ENCODE assay signal across 18 cellular contexts in the genomic region with DNA sequence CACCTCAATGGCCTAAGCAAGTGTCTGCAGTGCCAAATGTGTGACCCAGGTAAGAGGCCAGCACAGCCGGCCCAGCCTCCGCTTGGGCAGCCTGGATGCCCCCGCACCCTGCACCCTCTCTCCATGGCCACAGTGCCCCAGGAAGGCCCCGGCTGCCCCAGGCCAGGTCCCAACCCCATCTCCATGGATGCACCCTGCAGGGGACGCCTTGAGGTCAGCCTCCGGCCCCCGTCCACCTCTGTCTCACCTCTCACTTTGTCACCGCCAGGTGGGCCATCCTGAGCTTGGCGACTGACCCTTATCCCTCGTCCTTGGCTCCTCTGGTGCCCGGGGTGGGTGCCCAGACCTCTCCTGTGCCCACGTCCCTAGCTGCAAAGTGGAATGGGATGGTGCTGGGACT. TPM values are rescaled to one million over a fixed set of nuclear protein-coding genes. Genes with fewer than 3 reads are reported as not detected.
DNase-seq lines count a peak whose midpoint lies in the region; ATAC-seq lines count a peak whose summit lies in the region.
"Had no signal": no experiment of that assay in that cellular context is flagged by ENCODE, and none has a peak within 500 bp of the region (broad histone marks: within the 10 kb centered on the region; RNA-seq: fewer than 3 reads in every experiment).

No MANE protein-coding gene starts in this region.

- no peaks in the 10 kb centered on the region for H3K27me3 ChIP-seq in effector memory CD4-positive, alpha-beta T cell (replicated peaks; ENCODE audit: control insufficient read depth, insufficient read depth, low read length, poor library complexity, severe bottlenecking)
- no peaks in the 10 kb centered on the region for H3K27me3 ChIP-seq in rectal smooth muscle tissue (ENCODE audit: control insufficient read depth, insufficient read depth, low read length)

- H3K9me3 Mint-ChIP-seq in activated CD4-positive, alpha-beta T cell treated with anti-CD3 and anti-CD28 coated beads, Interleukin-2, amount 10 ng/mL, durations not matched to agents 7 days and 5 days: no peaks in the 10 kb centered on the region
- H3K9me3 Mint-ChIP-seq: GM23338 had no signal

- H3K4me3 ChIP-seq in effector memory CD4-positive, alpha-beta T cell (ENCODE audit: insufficient read depth, low read depth, low read length, poor library complexity, severe bottlenecking): no peak overlapping the region
- H3K4me3 ChIP-seq in rectal smooth muscle tissue (ENCODE audit: low read length): peak overlapping the region; percentile 78
- H3K4me3 ChIP-seq: A549, GM23338, SK-N-MC had no signal

- CTCF ChIA-PET in activated CD4-positive, alpha-beta T cell treated with anti-CD3 and anti-CD28 coated beads, Interleukin-2, amount 10 ng/mL, durations not matched to agents 7 days and 5 days (lab: Charles Lee): interaction anchor here (1.2 kb wide), 1 partner anchor 10 kb away, joined by 3 read pairs; no protein-coding TSS in a partner anchor

- no peak for DNase-seq in activated CD4-positive, alpha-beta T cell treated with anti-CD3 and anti-CD28 coated beads, Interleukin-2, amount 10 ng/mL, durations not matched to agents 7 days and 5 days
- no peak for DNase-seq in activated CD4-positive, alpha-beta T cell treated with anti-CD3 and anti-CD28 coated beads, Interleukin-2, amount 50 U/mL, for 48 hours
- no peak for DNase-seq in T-helper 17 cell
- DNase-seq in effector memory CD4-positive, alpha-beta T cell: no peak
- DNase-seq in NCI-H1930 (lab: John Stamatoyannopoulos, UW): no peak
- DNase-seq: hippocampal formation; KG1; NCI-H2081 treated with DMSO at 0.1 percent for 48 hours; NCI-H748 treated with DMSO at 0.1 percent for 48 hours; stimulated activated naive CD4-positive, alpha-beta T cell treated with Interleukin-2 at 50 U/mL for 16 hours had no signal

- POLR2A ChIA-PET in activated CD4-positive, alpha-beta T cell treated with anti-CD3 and anti-CD28 coated beads, Interleukin-2, amount 10 ng/mL, durations not matched to agents 7 days and 5 days (lab: Charles Lee): no interaction called here

- no peak overlapping the region for H3K9ac ChIP-seq in rectal smooth muscle tissue (ENCODE audit: low read length)

- peak overlapping the region; percentile 35 for H3K27ac ChIP-seq in effector memory CD4-positive, alpha-beta T cell (ENCODE audit: insufficient read depth, low read length, poor library complexity, severe bottlenecking)
- H3K27ac ChIP-seq in rectal smooth muscle tissue (ENCODE audit: low read depth, low read length): no peak overlapping the region
- H3K27ac ChIP-seq: A549, SK-N-MC had no signal

- H3K27ac Mint-ChIP-seq in activated CD4-positive, alpha-beta T cell treated with anti-CD3 and anti-CD28 coated beads, Interleukin-2, amount 10 ng/mL, durations not matched to agents 7 days and 5 days: peak overlapping the region; percentile 100
- peak overlapping the region; percentile 98 for H3K27ac Mint-ChIP-seq in T-helper 17 cell
- H3K27ac Mint-ChIP-seq: GM23338, progenitor cell of endocrine pancreas had no signal

- H3K4me1 ChIP-seq in effector memory CD4-positive, alpha-beta T cell (ENCODE audit: control insufficient read depth, insufficient read depth, low read length, poor library complexity, severe bottlenecking): peaks cover 43% of the 10 kb centered on the region
- H3K4me1 ChIP-seq in rectal smooth muscle tissue (ENCODE audit: control insufficient read depth, insufficient read depth, low read length): peaks cover 6% of the 10 kb centered on the region

- peaks cover 46% of the 10 kb centered on the region for H3K36me3 ChIP-seq in effector memory CD4-positive, alpha-beta T cell (ENCODE audit: control insufficient read depth, insufficient read depth, low read length)
- peaks cover 19% of the 10 kb centered on the region for H3K36me3 ChIP-seq in rectal smooth muscle tissue (ENCODE audit: control insufficient read depth, insufficient read depth, low read length)

- peak overlapping the region; percentile 100 for H3K4me3 Mint-ChIP-seq in activated CD4-positive, alpha-beta T cell treated with anti-CD3 and anti-CD28 coated beads, Interleukin-2, amount 10 ng/mL, durations not matched to agents 7 days and 5 days
- peak overlapping the region; percentile 99 for H3K4me3 Mint-ChIP-seq in T-helper 17 cell
- H3K4me3 Mint-ChIP-seq: GM23338 had no signal

- H3K4me1 Mint-ChIP-seq in activated CD4-positive, alpha-beta T cell treated with anti-CD3 and anti-CD28 coated beads, Interleukin-2, amount 10 ng/mL, durations not matched to agents 7 days and 5 days: peaks cover 44% of the 10 kb centered on the region
- H3K4me1 Mint-ChIP-seq in T-helper 17 cell: peaks cover 32% of the 10 kb centered on the region

- no peaks in the 10 kb centered on the region for H3K9me3 ChIP-seq in T-helper 17 cell (ENCODE audit: control insufficient read depth, low read length, poor library complexity, severe bottlenecking)
- no peaks in the 10 kb centered on the region for H3K9me3 ChIP-seq in effector memory CD4-positive, alpha-beta T cell (ENCODE audit: control insufficient read depth, low read length)
- H3K9me3 ChIP-seq: A549 had no signal

- ATAC-seq in T-helper 17 cell (no peak), HG02973 (IDR thresholded peaks at IDR 0.05; ENCODE audit: unreplicated experiment) (no peak), GM21619 (IDR thresholded peaks at IDR 0.05; ENCODE audit: unreplicated experiment) (no peak)
- ATAC-seq: A549, GM23338, Panc1 had no signal

- peaks cover 23% of the 10 kb centered on the region for H3K36me3 Mint-ChIP-seq in activated CD4-positive, alpha-beta T cell treated with anti-CD3 and anti-CD28 coated beads, Interleukin-2, amount 10 ng/mL, durations not matched to agents 7 days and 5 days (ENCODE audit: low read depth)
- peaks cover 8% of the 10 kb centered on the region for H3K36me3 Mint-ChIP-seq in T-helper 17 cell (ENCODE audit: low read depth)

- H3K27me3 Mint-ChIP-seq in activated CD4-positive, alpha-beta T cell treated with anti-CD3 and anti-CD28 coated beads, Interleukin-2, amount 10 ng/mL, durations not matched to agents 7 days and 5 days: no peaks in the 10 kb centered on the region
- H3K27me3 Mint-ChIP-seq in T-helper 17 cell: no peaks in the 10 kb centered on the region

RNA-seq across cellular contexts. Expression of gene TNFRSF14, which starts 2.2 kb away (rescaled TPM):
- total RNA-seq in activated CD4-positive, alpha-beta T cell treated with anti-CD3 and anti-CD28 coated beads, Interleukin-2, amount 10 ng/mL, durations not matched to agents 7 days and 5 days: 100 to 1,000 TPM; 182 to 192 TPM
- 100 to 1,000 TPM; 179 to 212 TPM for total RNA-seq in T-helper 17 cell
- total RNA-seq: GM23338 had no signal

RNA-seq across cellular contexts. Expression of gene PRXL2B, which starts 28.2 kb away (rescaled TPM):
- 10 to 100 TPM; 25.2 to 33.3 TPM for total RNA-seq in activated CD4-positive, alpha-beta T cell treated with anti-CD3 and anti-CD28 coated beads, Interleukin-2, amount 10 ng/mL, durations not matched to agents 7 days and 5 days
- 10 to 100 TPM; 17.6 to 18.5 TPM for total RNA-seq in T-helper 17 cell

RNA-seq across cellular contexts. Expression of gene HES5, which starts 28.4 kb away (rescaled TPM):
- total RNA-seq in activated CD4-positive, alpha-beta T cell treated with anti-CD3 and anti-CD28 coated beads, Interleukin-2, amount 10 ng/mL, durations not matched to agents 7 days and 5 days: not detected
- total RNA-seq in T-helper 17 cell: not detected

RNA-seq across cellular contexts. Expression of gene PANK4, which starts 32.0 kb away (rescaled TPM):
- total RNA-seq in activated CD4-positive, alpha-beta T cell treated with anti-CD3 and anti-CD28 coated beads, Interleukin-2, amount 10 ng/mL, durations not matched to agents 7 days and 5 days: 10 to 100 TPM; 66.6 to 76.6 TPM
- total RNA-seq in T-helper 17 cell: 10 to 100 TPM; 47.9 to 53.5 TPM
